1 cellular context compared by ENCODE assay signal in genomic region chr2:130157354-130157753, GRCh38.
TF ChIP-seq lines count a peak whose summit lies in the region.

No MANE protein-coding gene starts in this region.

TF ChIP-seq in HepG2, 621 proteins besides CTCF, POLR2A, EP300 and RAD21:
- TF ChIP-seq AGO2 (optimal IDR thresholded peaks at IDR 0.05; ENCODE audit: low read depth, low read length) (peak; percentile 69), HNRNPL (IDR thresholded peaks at IDR 0.05; ENCODE audit: low read depth, low read length) (0 out of 2 replicates have a peak, but pooled peaks have one; percentile 18), RBFOX2 (IDR thresholded peaks at IDR 0.05; ENCODE audit: low read depth, low read length) (peak; percentile 26; the same call in 1 of the 2 replicates)
